In genomic region chr18:21306368-21306767, GRCh38 we compare ENCODE assay signal across 22 cellular contexts.
"Had no signal": no experiment of that assay in that cellular context is flagged by ENCODE, and none has a peak within 500 bp of the region (broad histone marks: within the 10 kb centered on the region; RNA-seq: fewer than 3 reads in every experiment).

No MANE protein-coding gene starts in this region.

- H3K4me1 ChIP-seq: right lobe of liver, spleen, transverse colon had no signal

- H3K27me3 ChIP-seq: dorsolateral prefrontal cortex, heart right ventricle, ovary, right lobe of liver, transverse colon had no signal

- H3K4me3 ChIP-seq: dorsolateral prefrontal cortex, heart right ventricle, mucosa of descending colon, ovary, right lobe of liver, spleen, thoracic aorta, transverse colon had no signal

- H3K9me3 ChIP-seq: heart right ventricle, mucosa of descending colon, ovary, right lobe of liver, spleen, thoracic aorta, transverse colon had no signal

- ATAC-seq: mucosa of descending colon; natural killer cell; right lobe of liver; stimulated activated naive B cell treated with anti-CD40 and anti-IgM and Interleukin-4, amounts not matched to agents 10 μg/mL and 1 μg/mL and 100 μg/mL, for 72 hours; stimulated activated naive CD8-positive, alpha-beta T cell treated with anti-CD3 and anti-CD28 coated beads, Interleukin-15, amount 100 ng/mL, for 72 hours had no signal

- H3K27ac ChIP-seq: dorsolateral prefrontal cortex, heart right ventricle, ovary, right lobe of liver, spleen, thoracic aorta, transverse colon had no signal

- DNase-seq: caudate nucleus; cortex of kidney; dorsolateral prefrontal cortex; effector CD8-positive, alpha-beta T cell; heart right ventricle; immature natural killer cell; kidney; left cardiac atrium; mammary epithelial cell; mucosa of descending colon; natural killer cell; nucleus accumbens; ovary; right lobe of liver; spleen; stimulated activated CD4-positive, alpha-beta T cell treated with anti-CD3 and anti-CD28 coated beads, Interleukin-15, amount 100 ng/mL, for 24 hours; stimulated activated CD4-positive, alpha-beta T cell treated with anti-CD3 and anti-CD28 coated beads, Interleukin-1b, Interleukin-23, amount 100 ng/mL, for 48 hours; stimulated activated CD4-positive, alpha-beta T cell treated with anti-CD3 and anti-CD28 coated beads, Interleukin-4, amount 100 ng/mL, for 24 hours; stimulated activated naive B cell treated with anti-CD40 and anti-IgM and Interleukin-4, amounts not matched to agents 10 μg/mL and 1 μg/mL and 100 μg/mL, for 72 hours; stimulated activated naive CD8-positive, alpha-beta T cell treated with anti-CD3 and anti-CD28 coated beads, Interleukin-15, amount 100 ng/mL, for 72 hours; transverse colon had no signal

- H3K36me3 ChIP-seq: heart right ventricle, ovary, right lobe of liver, spleen, thoracic aorta, transverse colon had no signal
